28 cellular contexts compared by ENCODE assay signal in genomic region chr10:17438583-17438982, GRCh38. TPM values are rescaled to one million over a fixed set of nuclear protein-coding genes. Genes with fewer than 3 reads are reported as not detected.
"Had no signal": no experiment of that assay in that cellular context is flagged by ENCODE, and none has a peak within 500 bp of the region (broad histone marks: within the 10 kb centered on the region; RNA-seq: fewer than 3 reads in every experiment).

No MANE protein-coding gene starts in this region.

- H3K27me3 ChIP-seq: cardiac muscle cell had no signal

- H3K9me3 ChIP-seq: body of pancreas, esophagus squamous epithelium had no signal

- H3K36me3 Mint-ChIP-seq: activated CD4-positive, alpha-beta memory T cell treated with anti-CD3 and anti-CD28 coated beads for 36 hours had no signal

- ATAC-seq: activated CD4-positive, alpha-beta T cell treated with anti-CD3 and anti-CD28 coated beads for 36 hours; activated T-cell treated with anti-CD3 and anti-CD28 coated beads, Interleukin-2, amount 50 U/mL, for 4 hours; activated T-helper 17 cell treated with anti-CD3 and anti-CD28 coated beads, Interleukin-2, amount 50 U/mL, for 72 hours; body of pancreas; effector memory CD8-positive, alpha-beta T cell; T-helper 17 cell had no signal

- H3K4me3 ChIP-seq: body of pancreas, cardiac muscle cell, coronary artery, esophagus squamous epithelium had no signal

- DNase-seq: activated CD4-positive, alpha-beta memory T cell treated with anti-CD3 and anti-CD28 coated beads for 36 hours; activated CD4-positive, alpha-beta T cell treated with anti-CD3 and anti-CD28 coated beads for 36 hours; activated CD4-positive, alpha-beta T cell treated with anti-CD3 and anti-CD28 coated beads, Interleukin-2, amount 10 ng/mL, durations not matched to agents 24 days and 14 days; activated CD4-positive, CD25-positive, alpha-beta regulatory T cell; activated CD4-positive, CD25-positive, alpha-beta regulatory T cell treated with anti-CD3 and anti-CD28 coated beads, Interleukin-2, amount 50 U/mL, for 72 hours; activated effector memory CD4-positive, alpha-beta T cell treated with Interleukin-2 at 50 U/mL for 16 hours; activated gamma-delta T cell treated with Interleukin-2 at 50 U/mL for 16 hours; activated naive CD4-positive, alpha-beta T cell treated with anti-CD3 and anti-CD28 coated beads, Interleukin-2, amount 50 U/mL, for 16 hours; activated naive CD4-positive, alpha-beta T cell treated with Interleukin-2 at 50 U/mL for 16 hours; activated T-cell treated with anti-CD3 and anti-CD28 coated beads, Interleukin-2, amount 50 U/mL, for 4 hours; amniotic stem cell; anterior cingulate cortex; body of pancreas; dermis blood vessel endothelial cell; effector CD4-positive, alpha-beta T cell; effector memory CD8-positive, alpha-beta T cell; esophagus squamous epithelium; head of caudate nucleus; T-helper 1 cell; T-helper 17 cell; T1000 had no signal

- H3K36me3 ChIP-seq: cardiac muscle cell, esophagus squamous epithelium had no signal

- H3K27me3 Mint-ChIP-seq: central memory CD8-positive, alpha-beta T cell had no signal

- H3K4me3 Mint-ChIP-seq: activated CD4-positive, alpha-beta memory T cell treated with anti-CD3 and anti-CD28 coated beads for 36 hours; activated CD4-positive, alpha-beta T cell treated with anti-CD3 and anti-CD28 coated beads for 36 hours; activated CD4-positive, alpha-beta T cell treated with anti-CD3 and anti-CD28 coated beads, Interleukin-2, amount 10 ng/mL, durations not matched to agents 24 days and 14 days; activated naive CD8-positive, alpha-beta T cell; activated T-cell treated with anti-CD3 and anti-CD28 coated beads, Interleukin-2, amount 50 U/mL, for 4 hours; activated T-helper 17 cell treated with anti-CD3 and anti-CD28 coated beads, Interleukin-2, amount 50 U/mL, for 72 hours; central memory CD8-positive, alpha-beta T cell; effector memory CD8-positive, alpha-beta T cell; T-helper 17 cell; T-helper 2 cell treated with Interferon-gamma antibody and Interleukin-4, amounts not matched to agents 5 μg/mL and 100 μg/mL, for 36 hours had no signal

- H3K27ac ChIP-seq: body of pancreas, cardiac muscle cell, coronary artery, esophagus squamous epithelium had no signal

- H3K27ac Mint-ChIP-seq: activated CD4-positive, alpha-beta memory T cell treated with anti-CD3 and anti-CD28 coated beads for 36 hours; activated CD4-positive, alpha-beta T cell treated with anti-CD3 and anti-CD28 coated beads for 36 hours; activated CD4-positive, alpha-beta T cell treated with anti-CD3 and anti-CD28 coated beads, Interleukin-2, amount 10 ng/mL, durations not matched to agents 24 days and 14 days; activated naive CD8-positive, alpha-beta T cell; activated T-helper 17 cell treated with anti-CD3 and anti-CD28 coated beads, Interleukin-2, amount 50 U/mL, for 72 hours; T-helper 17 cell; T-helper 2 cell treated with Interferon-gamma antibody and Interleukin-4, amounts not matched to agents 5 μg/mL and 100 μg/mL, for 36 hours had no signal

- H3K9me3 Mint-ChIP-seq: activated CD4-positive, alpha-beta memory T cell treated with anti-CD3 and anti-CD28 coated beads for 36 hours; activated T-helper 17 cell treated with anti-CD3 and anti-CD28 coated beads, Interleukin-2, amount 50 U/mL, for 72 hours; central memory CD8-positive, alpha-beta T cell had no signal

RNA-seq across cellular contexts. Expression of gene ST8SIA6, which starts 15.8 kb away (rescaled TPM):
- total RNA-seq: activated CD4-positive, alpha-beta T cell treated with anti-CD3 and anti-CD28 coated beads for 36 hours; activated CD4-positive, alpha-beta T cell treated with anti-CD3 and anti-CD28 coated beads, Interleukin-2, amount 10 ng/mL, durations not matched to agents 24 days and 14 days; body of pancreas; cardiac muscle cell; fibroblast of villous mesenchyme had no signal
